19 cellular contexts compared by ENCODE assay signal in genomic region chr7:89001306-89001705, GRCh38.
"Had no signal": no experiment of that assay in that cellular context is flagged by ENCODE, and none has a peak within 500 bp of the region (broad histone marks: within the 10 kb centered on the region; RNA-seq: fewer than 3 reads in every experiment).

No MANE protein-coding gene starts in this region.

- ATAC-seq: gastrocnemius medialis; left lobe of liver; lower lobe of right lung; natural killer cell; stimulated activated naive B cell treated with anti-CD40 and anti-IgM and Interleukin-4, amounts not matched to agents 10 μg/mL and 1 μg/mL and 100 μg/mL, for 72 hours; stimulated activated naive CD8-positive, alpha-beta T cell treated with anti-CD3 and anti-CD28 coated beads, Interleukin-15, amount 100 ng/mL, for 72 hours had no signal

- H3K9ac ChIP-seq: neural progenitor cell had no signal

- H3K36me3 ChIP-seq: gastrocnemius medialis, lower lobe of right lung, neural progenitor cell, ovary, sigmoid colon had no signal

- DNase-seq: cortex of kidney; dorsolateral prefrontal cortex; effector CD8-positive, alpha-beta T cell; gastrocnemius medialis; islet precursor cell; lower lobe of right lung; natural killer cell; nucleus accumbens; sigmoid colon; stimulated activated CD4-positive, alpha-beta T cell treated with anti-CD3 and anti-CD28 coated beads, Interleukin-2, amount 100 ng/mL, for 24 hours; stimulated activated CD4-positive, alpha-beta T cell treated with anti-CD3 and anti-CD28 coated beads, Interleukin-4, amount 100 ng/mL, for 4 hours; stimulated activated naive B cell treated with anti-CD40 and anti-IgM and Interleukin-4, amounts not matched to agents 10 μg/mL and 1 μg/mL and 100 μg/mL, for 72 hours; stimulated activated naive CD8-positive, alpha-beta T cell treated with anti-CD3 and anti-CD28 coated beads, Interleukin-15, amount 100 ng/mL, for 72 hours; substantia nigra; trophoblast cell had no signal

- H3K27me3 ChIP-seq: dorsolateral prefrontal cortex, gastrocnemius medialis, neural progenitor cell, ovary, sigmoid colon had no signal

- H3K4me3 ChIP-seq: dorsolateral prefrontal cortex, gastrocnemius medialis, lower lobe of right lung, neural progenitor cell, ovary, sigmoid colon, skin epidermis had no signal

- H3K4me1 ChIP-seq: gastrocnemius medialis, lower lobe of right lung, neural progenitor cell had no signal

- H3K27ac ChIP-seq: dorsolateral prefrontal cortex, gastrocnemius medialis, lower lobe of right lung, neural progenitor cell, ovary, sigmoid colon, skin epidermis had no signal

- H3K9me3 ChIP-seq: gastrocnemius medialis, lower lobe of right lung, ovary, sigmoid colon had no signal
